Comparison of ENCODE assay signal across 1 cellular context in the genomic region with DNA sequence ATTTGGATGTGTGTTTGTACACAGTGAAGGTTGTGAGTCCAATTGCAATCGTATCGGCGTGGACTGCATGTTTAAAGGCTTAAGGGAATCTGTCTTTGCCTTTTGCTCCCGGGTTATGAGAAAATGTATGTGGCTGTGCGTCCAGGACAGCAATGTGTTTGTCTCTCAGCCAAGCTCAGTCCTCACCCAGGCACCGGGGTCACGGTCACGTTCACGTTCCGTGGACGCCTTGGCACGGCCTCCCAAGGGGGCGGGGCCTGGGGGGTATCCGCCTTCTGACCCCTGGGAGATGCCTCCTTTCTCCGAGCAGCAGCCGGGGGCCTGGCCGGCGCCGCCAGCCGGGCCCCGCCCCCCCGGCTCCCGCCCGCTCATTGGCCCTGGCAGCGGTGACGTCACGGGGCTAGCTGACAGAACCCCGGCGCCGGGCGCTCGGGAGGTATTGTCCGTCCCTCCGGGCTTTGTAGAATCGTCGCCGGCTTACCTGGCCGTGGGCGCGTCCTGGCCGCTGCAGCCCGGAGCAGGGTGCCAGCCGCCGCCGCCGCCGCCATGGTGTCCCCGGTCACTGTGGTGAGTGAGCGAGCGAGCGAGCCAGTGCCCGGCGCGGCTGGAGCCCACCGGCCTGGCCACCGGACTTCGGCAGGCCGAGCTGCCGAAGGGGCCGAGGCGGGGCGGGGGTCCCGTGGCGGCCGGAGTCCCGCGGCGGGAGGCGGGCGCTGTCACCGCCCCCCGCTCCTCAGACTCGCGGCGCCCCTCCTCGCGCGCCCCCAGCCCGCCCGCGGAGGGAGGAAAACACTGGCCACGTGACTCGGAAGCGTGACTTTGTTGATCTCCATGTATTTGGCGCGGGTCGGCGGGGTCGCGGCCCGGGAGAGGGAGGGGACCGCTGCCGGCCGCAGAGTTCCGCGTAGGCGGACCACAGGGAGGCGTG.
TF ChIP-seq lines count a peak whose summit lies in the region.

A gene with protein sequence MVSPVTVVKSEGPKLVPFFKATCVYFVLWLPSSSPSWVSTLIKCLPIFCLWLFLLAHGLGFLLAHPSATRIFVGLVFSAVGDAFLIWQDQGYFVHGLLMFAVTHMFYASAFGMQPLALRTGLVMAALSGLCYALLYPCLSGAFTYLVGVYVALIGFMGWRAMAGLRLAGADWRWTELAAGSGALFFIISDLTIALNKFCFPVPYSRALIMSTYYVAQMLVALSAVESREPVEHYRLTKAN (plus strand): TSS at position 439 of the 928 bp plus-strand sequence. CDS start 108 bp downstream, at position 547.

TF ChIP-seq in H1, 55 proteins besides CTCF, POLR2A, EP300 and RAD21 (continued from another document):
- TF ChIP-seq RBBP5 (IDR thresholded peaks at IDR 0.05; ENCODE audit: borderline replicate concordance, low read depth, low read length): no peak; the same call in 1 of the 2 replicates
